27 cellular contexts compared by ENCODE assay signal in genomic region chr5:39017504-39017903, GRCh38.
"Had no signal": no experiment of that assay in that cellular context is flagged by ENCODE, and none has a peak within 500 bp of the region (broad histone marks: within the 10 kb centered on the region; RNA-seq: fewer than 3 reads in every experiment).

No MANE protein-coding gene starts in this region.

- H3K27me3 ChIP-seq: sigmoid colon, upper lobe of left lung, vagina had no signal

- H3K9me3 ChIP-seq: mucosa of descending colon, sigmoid colon, upper lobe of left lung, vagina had no signal

- FAIRE-seq: bronchial epithelial cell had no signal

- DNase-seq: activated CD4-positive, alpha-beta memory T cell treated with anti-CD3 and anti-CD28 coated beads for 36 hours; activated CD4-positive, alpha-beta T cell treated with anti-CD3 and anti-CD28 coated beads for 48 hours; activated CD8-positive, alpha-beta memory T cell treated with anti-CD3 and anti-CD28 coated beads, Interleukin-2, amount 50 U/mL, for 48 hours; activated naive CD8-positive, alpha-beta T cell treated with anti-CD3 and anti-CD28 coated beads, Interleukin-2, amount 50 U/mL, for 24 hours; activated T-cell treated with anti-CD3 and anti-CD28 coated beads, Interleukin-2, amount 50 U/mL, for 4 hours; endodermal cell; islet precursor cell; left ventricle myocardium superior; mucosa of descending colon; posterior cingulate gyrus; sigmoid colon; stimulated activated CD4-positive, alpha-beta T cell treated with anti-CD3 and anti-CD28 coated beads, Interleukin-1b, Interleukin-23, amount 100 ng/mL, for 48 hours; stimulated activated CD4-positive, alpha-beta T cell treated with anti-CD3 and anti-CD28 coated beads, Interleukin-4, amount 100 ng/mL, for 4 hours; stimulated activated CD8-positive, alpha-beta memory T cell treated with anti-CD3 and anti-CD28 coated beads, Interleukin-4, amount 100 ng/mL, for 48 hours; stimulated activated naive CD8-positive, alpha-beta T cell treated with anti-CD3 and anti-CD28 coated beads, Interleukin-15, amount 100 ng/mL, for 72 hours; substantia nigra; T-helper 17 cell; T1000; upper lobe of left lung; WERI-Rb-1 had no signal

- H3K27ac ChIP-seq: upper lobe of left lung, vagina, WERI-Rb-1 had no signal

- H3K4me2 ChIP-seq: smooth muscle cell had no signal

- H3K4me3 ChIP-seq: mucosa of descending colon, sigmoid colon, smooth muscle cell, upper lobe of left lung, vagina had no signal

- ATAC-seq: activated CD4-positive, CD25-positive, alpha-beta regulatory T cell treated with anti-CD3 and anti-CD28 coated beads, Interleukin-2, amount 50 U/mL, for 24 hours; activated naive CD8-positive, alpha-beta T cell treated with anti-CD3 and anti-CD28 coated beads, Interleukin-2, amount 50 U/mL, for 24 hours; activated T-cell treated with anti-CD3 and anti-CD28 coated beads, Interleukin-2, amount 50 U/mL, for 4 hours; esophagus mucosa; left ventricle myocardium superior; mucosa of descending colon; natural killer cell treated with Interleukin-12 subunit alpha and Interleukin-12 subunit beta and Interleukin-15 and Interleukin-18, amount 100 ng/mL, for 72 hours; stimulated activated memory B cell treated with anti-CD40 and anti-IgM and Interleukin-4, amounts not matched to agents 10 μg/mL and 1 μg/mL and 100 μg/mL, for 72 hours; stimulated activated naive CD8-positive, alpha-beta T cell treated with anti-CD3 and anti-CD28 coated beads, Interleukin-15, amount 100 ng/mL, for 72 hours; T-helper 17 cell had no signal
